Comparison of ENCODE assay signal across 8 cellular contexts in genomic region chr11:2377511-2378443, GRCh38. TPM values are rescaled to one million over a fixed set of nuclear protein-coding genes. Genes with fewer than 3 reads are reported as not detected.
A peak's percentile ranks its signal among the peaks of the same experiment; 100 is the strongest.
DNase-seq lines count a peak whose midpoint lies in the region; ATAC-seq, FAIRE-seq and TF ChIP-seq lines count a peak whose summit lies in the region.

No MANE protein-coding gene starts in this region.

- TSS peak; percentile 70 for BruUV-seq in Caco-2 (replicated peaks; lab: Mats Ljungman, UMichigan)

- DNase-seq in Caco-2 (peak in 1 of 2 experiments; percentile 61), HAP-1 (ENCODE audit: low spot score in 2 of 2) (peak in 1 of 2 experiments; percentile 66), OCI-M1 (lab: John Stamatoyannopoulos, UW) (peak; percentile 28), frontal cortex (ENCODE audit: low spot score in 2 of 2) (peak; percentile 82 to 87), nucleus accumbens (lab: John Stamatoyannopoulos, UW) (peak in 34 of 56 donors; percentile 14 to 82 (median 46)), aorta (peak; percentile 83 to 91), NCI-H2029 treated with DMSO at 0.1 percent for 48 hours (lab: John Stamatoyannopoulos, UW) (no peak)
- peak; percentile 68 for DNase-seq in activated naive CD4-positive, alpha-beta T cell treated with Interleukin-2 at 50 U/mL for 16 hours

- H3K27me3 ChIP-seq in Caco-2 (replicated peaks; ENCODE audit: control insufficient read depth, insufficient read depth, low read length), result no peaks in the 10 kb centered on the region
- no peaks in the 10 kb centered on the region for H3K27me3 ChIP-seq in HAP-1 (ENCODE audit: low read depth)
- H3K27me3 ChIP-seq in aorta (ENCODE audit: control insufficient read depth in 1 of 2, insufficient read depth in 2 of 2, low read length in 1 of 2), result no peaks in the 10 kb centered on the region

- WGBS in aorta, 2 donors, result 1% methylated on average over 56 to 88 of the region's 88 CpGs

- no peaks in the 10 kb centered on the region for H3K9me3 ChIP-seq in Caco-2
- no peaks in the 10 kb centered on the region for H3K9me3 ChIP-seq in HAP-1
- no peaks in the 10 kb centered on the region for H3K9me3 ChIP-seq in aorta (ENCODE audit: control insufficient read depth, low read length)

- H3K4me3 ChIP-seq in Caco-2 (ENCODE audit: low read depth, low read length), result peak overlapping the region; percentile 72
- H3K4me3 ChIP-seq in HAP-1, result peak overlapping the region; percentile 68
- peak overlapping the region; percentile 59 to 97 for H3K4me3 ChIP-seq in aorta (ENCODE audit: low read length in 2 of 2)

- peak overlapping the region; percentile 85 for H3K4me3 Mint-ChIP-seq in Caco-2 (ENCODE audit: unreplicated experiment)

- in situ Hi-C loops in HAP-1 (cut with MboI; ENCODE audit: low sequenced_read_pairs), result no loop called here

- H3K36me3 ChIP-seq in Caco-2 (ENCODE audit: control insufficient read depth, insufficient read depth, low read length) (no peaks in the 10 kb centered on the region; the same call in 1 of the 2 replicates), HAP-1 (replicated peaks) (no peaks in the 10 kb centered on the region), aorta (ENCODE audit: control insufficient read depth in 1 of 2, insufficient read depth in 2 of 2, low read length in 1 of 2) (no peaks in the 10 kb centered on the region)

- peaks cover 28% of the 10 kb centered on the region for H3K36me3 Mint-ChIP-seq in Caco-2 (ENCODE audit: insufficient read depth, unreplicated experiment)

- H3K4me1 Mint-ChIP-seq in Caco-2 (ENCODE audit: low read depth, unreplicated experiment), result peaks cover 7% of the 10 kb centered on the region

- POLR2A ChIA-PET in Caco-2 (lab: Charles Lee), result interaction anchor here (0.5 to 1.8 kb wide), 23 partner anchors 11 to 1329 kb away, joined by 3 to 35 read pairs (median 4); partner anchors contain the start of gene TSSC4

- H3K27ac Mint-ChIP-seq in Caco-2 (ENCODE audit: unreplicated experiment), result peak overlapping the region; percentile 69

- no peak for FAIRE-seq in frontal cortex (lab: Jason Lieb, UNC)

- H3K4me1 ChIP-seq in Caco-2 (peaks cover 20% of the 10 kb centered on the region), HAP-1 (no peaks in the 10 kb centered on the region), aorta (ENCODE audit: control insufficient read depth in 1 of 2, insufficient read depth in 2 of 2, low read length in 2 of 2) (no peaks in the 10 kb centered on the region)

- H3K27ac ChIP-seq in aorta (ENCODE audit: low read depth in 1 of 2, low read length in 2 of 2), result peak overlapping the region; percentile 87 to 92

- no peaks in the 10 kb centered on the region for H3K9me3 Mint-ChIP-seq in Caco-2 (ENCODE audit: unreplicated experiment)

- H3K27me3 Mint-ChIP-seq in Caco-2 (ENCODE audit: insufficient read depth, unreplicated experiment), result no peaks in the 10 kb centered on the region

- intact Hi-C loops in Caco-2 (cut with micrococcal nuclease; ENCODE audit: unreplicated experiment) (loop anchor here (1.0 kb wide), 1 partner anchor 23 kb away; the partner anchor contains the start of gene TSSC4), aorta (cut with DNase I) (loop anchor here (1.0 to 5.0 kb wide), 3 partner anchors 23 to 63 kb away; partner anchors contain the start of gene TSSC4 (in 1 of the 2))

- CTCF ChIA-PET in Caco-2 (lab: Charles Lee), result interaction anchor here (0.6 to 1.8 kb wide), 7 partner anchors 13 to 215 kb away, joined by 3 to 14 read pairs (median 5); partner anchors contain the start of gene TSSC4

- ATAC-seq in aorta (ENCODE audit: low FRiP score), result peak; percentile 78

- TF ChIP-seq CTCF in Caco-2 (IDR thresholded peaks at IDR 0.05; ENCODE audit: insufficient read depth in 1 of 2, low read depth in 1 of 2, low read length in 1 of 2, severe bottlenecking in 1 of 2, unreplicated experiment in 1 of 2), result no peak

RNA-seq across cellular contexts. Expression of gene CD81, which starts 0.7 kb away (rescaled TPM):
- total RNA-seq in Caco-2 (2022) (397 and 412 TPM in 2 replicates), frontal cortex (67.7 TPM), aorta (100 to 1,000 TPM; 538 to 620 TPM)
- polyA plus RNA-seq in aorta, result 100 to 1,000 TPM; 363 to 784 TPM

RNA-seq across cellular contexts. Expression of gene TSSC4, which starts 22.8 kb away (rescaled TPM):
- 46.2 and 60.9 TPM in 2 replicates for total RNA-seq in Caco-2 (2022)
- 31.8 TPM for total RNA-seq in frontal cortex
- 10 to 100 TPM; 35.2 to 44.3 TPM for total RNA-seq in aorta
- 10 to 100 TPM; 42.9 to 64.4 TPM for polyA plus RNA-seq in aorta
